In genomic region chr6:157929765-157930319, GRCh38 we compare ENCODE assay signal across 2 cellular contexts.
A peak's percentile ranks its signal among the peaks of the same experiment; 100 is the strongest.
TF ChIP-seq lines count a peak whose summit lies in the region.

No MANE protein-coding gene starts in this region.

TF ChIP-seq in HepG2, 621 proteins besides CTCF, POLR2A, EP300 and RAD21:
- TF ChIP-seq ZBTB40 (IDR thresholded peaks at IDR 0.05) (no peak), ZBTB40 (CRISPR knock-in tag; IDR thresholded peaks at IDR 0.05) (peak; percentile 50; the same call in 1 of the 2 replicates), PAX8 (CRISPR knock-in tag; IDR thresholded peaks at IDR 0.05; ENCODE audit: borderline replicate concordance) (no peak)
TF ChIP-seq in HepG2: peak in this region for 1.

TF ChIP-seq in WTC11, 78 proteins besides CTCF, POLR2A, EP300 and RAD21 (continued from another document):
- TF ChIP-seq USF2 (CRISPR knock-in tag; IDR thresholded peaks at IDR 0.05), result no peak
- no peak for TF ChIP-seq TP53 (CRISPR knock-in tag; IDR thresholded peaks at IDR 0.05)
- TF ChIP-seq ZNF396 (CRISPR knock-in tag; IDR thresholded peaks at IDR 0.05; ENCODE audit: borderline replicate concordance), result no peak
- TF ChIP-seq MYBL2 (CRISPR knock-in tag; IDR thresholded peaks at IDR 0.05), result no peak
- TF ChIP-seq PREB (CRISPR knock-in tag; IDR thresholded peaks at IDR 0.05; ENCODE audit: borderline replicate concordance), result no peak
- TF ChIP-seq ZMAT4 (CRISPR knock-in tag; IDR thresholded peaks at IDR 0.05), result no peak
- no peak for TF ChIP-seq ZNF423 (CRISPR knock-in tag; IDR thresholded peaks at IDR 0.05)
- no peak for TF ChIP-seq JUN (CRISPR knock-in tag; IDR thresholded peaks at IDR 0.05)
- TF ChIP-seq ZNF232 (CRISPR knock-in tag; IDR thresholded peaks at IDR 0.05), result no peak
- TF ChIP-seq ZNF532 (CRISPR knock-in tag; IDR thresholded peaks at IDR 0.05; ENCODE audit: borderline replicate concordance), result no peak
